Comparison of ENCODE assay signal across 1 cellular context in the genomic region with DNA sequence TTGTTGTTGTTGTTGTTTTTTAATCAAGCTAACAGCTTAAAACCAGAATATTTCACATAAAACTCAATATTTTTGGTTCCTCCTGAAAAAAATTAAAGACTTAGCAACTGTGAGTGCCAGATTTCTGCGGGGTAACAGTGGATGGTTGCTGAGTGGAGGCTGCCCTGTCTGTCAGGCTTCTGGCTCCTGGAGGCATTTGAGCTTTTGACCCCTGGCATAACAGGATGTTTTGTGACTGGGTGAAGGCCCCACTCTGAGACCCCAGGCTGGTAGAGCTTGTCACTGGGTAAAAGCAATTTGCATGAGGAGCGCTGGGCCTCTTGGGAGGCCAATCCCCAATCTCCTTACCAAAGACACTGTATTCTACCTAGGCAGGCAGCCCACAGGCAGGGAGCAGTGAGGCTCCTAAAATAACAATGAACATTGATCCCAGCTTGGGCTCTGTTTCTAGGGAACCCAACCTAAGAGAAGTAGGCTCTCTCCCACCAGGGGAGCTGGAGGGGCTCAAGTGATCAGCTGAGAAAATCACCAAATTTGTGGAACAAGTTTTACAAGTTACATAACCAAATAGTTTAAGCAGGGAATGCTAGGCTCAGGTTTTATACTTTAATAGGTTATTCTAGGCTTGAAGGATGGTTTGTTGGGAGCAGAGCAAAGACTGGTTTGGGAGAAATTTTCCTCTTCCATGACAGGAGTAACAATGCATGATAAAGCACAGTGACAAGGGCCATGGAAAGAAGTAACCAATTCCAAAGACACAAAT.
TF ChIP-seq lines count a peak whose summit lies in the region.

No MANE protein-coding gene starts in this region.

TF ChIP-seq in WTC11, 78 proteins besides CTCF, POLR2A, EP300 and RAD21 (continued from another document):
- TF ChIP-seq, protein P1, sequence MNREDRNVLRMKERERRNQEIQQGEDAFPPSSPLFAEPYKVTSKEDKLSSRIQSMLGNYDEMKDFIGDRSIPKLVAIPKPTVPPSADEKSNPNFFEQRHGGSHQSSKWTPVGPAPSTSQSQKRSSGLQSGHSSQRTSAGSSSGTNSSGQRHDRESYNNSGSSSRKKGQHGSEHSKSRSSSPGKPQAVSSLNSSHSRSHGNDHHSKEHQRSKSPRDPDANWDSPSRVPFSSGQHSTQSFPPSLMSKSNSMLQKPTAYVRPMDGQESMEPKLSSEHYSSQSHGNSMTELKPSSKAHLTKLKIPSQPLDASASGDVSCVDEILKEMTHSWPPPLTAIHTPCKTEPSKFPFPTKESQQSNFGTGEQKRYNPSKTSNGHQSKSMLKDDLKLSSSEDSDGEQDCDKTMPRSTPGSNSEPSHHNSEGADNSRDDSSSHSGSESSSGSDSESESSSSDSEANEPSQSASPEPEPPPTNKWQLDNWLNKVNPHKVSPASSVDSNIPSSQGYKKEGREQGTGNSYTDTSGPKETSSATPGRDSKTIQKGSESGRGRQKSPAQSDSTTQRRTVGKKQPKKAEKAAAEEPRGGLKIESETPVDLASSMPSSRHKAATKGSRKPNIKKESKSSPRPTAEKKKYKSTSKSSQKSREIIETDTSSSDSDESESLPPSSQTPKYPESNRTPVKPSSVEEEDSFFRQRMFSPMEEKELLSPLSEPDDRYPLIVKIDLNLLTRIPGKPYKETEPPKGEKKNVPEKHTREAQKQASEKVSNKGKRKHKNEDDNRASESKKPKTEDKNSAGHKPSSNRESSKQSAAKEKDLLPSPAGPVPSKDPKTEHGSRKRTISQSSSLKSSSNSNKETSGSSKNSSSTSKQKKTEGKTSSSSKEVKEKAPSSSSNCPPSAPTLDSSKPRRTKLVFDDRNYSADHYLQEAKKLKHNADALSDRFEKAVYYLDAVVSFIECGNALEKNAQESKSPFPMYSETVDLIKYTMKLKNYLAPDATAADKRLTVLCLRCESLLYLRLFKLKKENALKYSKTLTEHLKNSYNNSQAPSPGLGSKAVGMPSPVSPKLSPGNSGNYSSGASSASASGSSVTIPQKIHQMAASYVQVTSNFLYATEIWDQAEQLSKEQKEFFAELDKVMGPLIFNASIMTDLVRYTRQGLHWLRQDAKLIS (CRISPR knock-in tag; IDR thresholded peaks at IDR 0.05; ENCODE audit: borderline replicate concordance): no peak
- TF ChIP-seq FOXJ3 (CRISPR knock-in tag; IDR thresholded peaks at IDR 0.05; ENCODE audit: borderline replicate concordance): no peak
- peak; percentile 58; the same call in 1 of the 2 replicates for TF ChIP-seq NFATC4 (CRISPR knock-in tag; IDR thresholded peaks at IDR 0.05)
- TF ChIP-seq SOX15 (CRISPR knock-in tag; IDR thresholded peaks at IDR 0.05): no peak
- TF ChIP-seq, protein P2, sequence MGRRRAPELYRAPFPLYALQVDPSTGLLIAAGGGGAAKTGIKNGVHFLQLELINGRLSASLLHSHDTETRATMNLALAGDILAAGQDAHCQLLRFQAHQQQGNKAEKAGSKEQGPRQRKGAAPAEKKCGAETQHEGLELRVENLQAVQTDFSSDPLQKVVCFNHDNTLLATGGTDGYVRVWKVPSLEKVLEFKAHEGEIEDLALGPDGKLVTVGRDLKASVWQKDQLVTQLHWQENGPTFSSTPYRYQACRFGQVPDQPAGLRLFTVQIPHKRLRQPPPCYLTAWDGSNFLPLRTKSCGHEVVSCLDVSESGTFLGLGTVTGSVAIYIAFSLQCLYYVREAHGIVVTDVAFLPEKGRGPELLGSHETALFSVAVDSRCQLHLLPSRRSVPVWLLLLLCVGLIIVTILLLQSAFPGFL (CRISPR knock-in tag; IDR thresholded peaks at IDR 0.05; ENCODE audit: borderline replicate concordance): no peak
- TF ChIP-seq, protein P3, sequence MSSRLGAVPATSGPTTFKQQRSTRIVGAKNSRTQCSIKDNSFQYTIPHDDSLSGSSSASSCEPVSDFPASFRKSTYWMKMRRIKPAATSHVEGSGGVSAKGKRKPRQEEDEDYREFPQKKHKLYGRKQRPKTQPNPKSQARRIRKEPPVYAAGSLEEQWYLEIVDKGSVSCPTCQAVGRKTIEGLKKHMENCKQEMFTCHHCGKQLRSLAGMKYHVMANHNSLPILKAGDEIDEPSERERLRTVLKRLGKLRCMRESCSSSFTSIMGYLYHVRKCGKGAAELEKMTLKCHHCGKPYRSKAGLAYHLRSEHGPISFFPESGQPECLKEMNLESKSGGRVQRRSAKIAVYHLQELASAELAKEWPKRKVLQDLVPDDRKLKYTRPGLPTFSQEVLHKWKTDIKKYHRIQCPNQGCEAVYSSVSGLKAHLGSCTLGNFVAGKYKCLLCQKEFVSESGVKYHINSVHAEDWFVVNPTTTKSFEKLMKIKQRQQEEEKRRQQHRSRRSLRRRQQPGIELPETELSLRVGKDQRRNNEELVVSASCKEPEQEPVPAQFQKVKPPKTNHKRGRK (CRISPR knock-in tag; IDR thresholded peaks at IDR 0.05; ENCODE audit: borderline replicate concordance): no peak
- TF ChIP-seq, protein P4, sequence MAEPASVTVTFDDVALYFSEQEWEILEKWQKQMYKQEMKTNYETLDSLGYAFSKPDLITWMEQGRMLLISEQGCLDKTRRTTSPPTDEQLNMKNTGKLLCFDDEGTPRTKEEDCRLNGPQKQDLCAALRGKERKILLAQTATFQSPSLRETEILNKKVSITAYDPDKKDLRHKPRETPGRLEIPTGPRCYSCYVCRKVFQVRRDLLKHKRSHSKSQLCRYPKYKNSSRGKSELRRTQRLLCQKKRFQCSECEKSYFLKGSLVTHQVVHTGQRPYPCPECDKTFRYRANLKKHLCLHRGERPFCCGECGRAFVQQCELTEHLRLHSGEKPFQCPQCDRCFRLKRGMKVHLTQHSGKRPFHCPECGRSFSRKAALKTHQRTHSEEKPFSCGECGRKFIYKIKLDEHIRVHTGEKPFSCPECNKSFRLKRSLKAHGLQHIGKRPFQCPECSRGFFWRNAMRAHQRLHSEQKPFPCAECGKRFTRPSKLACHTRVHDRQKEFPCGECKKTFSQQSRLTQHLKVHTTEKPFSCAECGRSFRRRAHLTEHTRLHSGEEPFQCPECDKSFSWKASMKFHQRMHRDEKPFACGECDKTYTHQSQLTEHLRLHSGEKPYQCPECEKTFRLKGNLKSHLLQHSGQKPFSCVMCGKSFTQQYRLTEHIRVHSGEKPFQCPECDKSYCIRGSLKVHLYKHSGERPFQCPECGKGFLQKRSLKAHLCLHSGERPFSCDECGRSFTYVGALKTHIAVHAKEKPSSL (CRISPR knock-in tag; conservative IDR thresholded peaks at IDR 0.05): no peak
- TF ChIP-seq, protein P5, sequence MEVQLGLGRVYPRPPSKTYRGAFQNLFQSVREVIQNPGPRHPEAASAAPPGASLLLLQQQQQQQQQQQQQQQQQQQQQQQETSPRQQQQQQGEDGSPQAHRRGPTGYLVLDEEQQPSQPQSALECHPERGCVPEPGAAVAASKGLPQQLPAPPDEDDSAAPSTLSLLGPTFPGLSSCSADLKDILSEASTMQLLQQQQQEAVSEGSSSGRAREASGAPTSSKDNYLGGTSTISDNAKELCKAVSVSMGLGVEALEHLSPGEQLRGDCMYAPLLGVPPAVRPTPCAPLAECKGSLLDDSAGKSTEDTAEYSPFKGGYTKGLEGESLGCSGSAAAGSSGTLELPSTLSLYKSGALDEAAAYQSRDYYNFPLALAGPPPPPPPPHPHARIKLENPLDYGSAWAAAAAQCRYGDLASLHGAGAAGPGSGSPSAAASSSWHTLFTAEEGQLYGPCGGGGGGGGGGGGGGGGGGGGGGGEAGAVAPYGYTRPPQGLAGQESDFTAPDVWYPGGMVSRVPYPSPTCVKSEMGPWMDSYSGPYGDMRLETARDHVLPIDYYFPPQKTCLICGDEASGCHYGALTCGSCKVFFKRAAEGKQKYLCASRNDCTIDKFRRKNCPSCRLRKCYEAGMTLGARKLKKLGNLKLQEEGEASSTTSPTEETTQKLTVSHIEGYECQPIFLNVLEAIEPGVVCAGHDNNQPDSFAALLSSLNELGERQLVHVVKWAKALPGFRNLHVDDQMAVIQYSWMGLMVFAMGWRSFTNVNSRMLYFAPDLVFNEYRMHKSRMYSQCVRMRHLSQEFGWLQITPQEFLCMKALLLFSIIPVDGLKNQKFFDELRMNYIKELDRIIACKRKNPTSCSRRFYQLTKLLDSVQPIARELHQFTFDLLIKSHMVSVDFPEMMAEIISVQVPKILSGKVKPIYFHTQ (CRISPR knock-in tag; IDR thresholded peaks at IDR 0.05): no peak
- no peak for TF ChIP-seq RORB (CRISPR knock-in tag; IDR thresholded peaks at IDR 0.05)
